ENCODE assay signal across 1 cellular context in genomic region chr5:150778517-150779396, GRCh38.
TF ChIP-seq lines count a peak whose summit lies in the region.

SMIM3 (plus strand) TSS chr5:150778757; CDS start chr5:150795441, 16,684 bp downstream.

TF ChIP-seq in HepG2, 621 proteins besides CTCF, POLR2A, EP300 and RAD21 (continued from another document):
- peak; percentile 47; the same call in 1 of the 2 replicates for TF ChIP-seq KIAA2018 (CRISPR knock-in tag; IDR thresholded peaks at IDR 0.05; ENCODE audit: borderline replicate concordance)
